1 cellular context compared by ENCODE assay signal in genomic region chr20:45909817-45910669, GRCh38.
TF ChIP-seq lines count a peak whose summit lies in the region.

No MANE protein-coding gene starts in this region.

TF ChIP-seq in HepG2, 621 proteins besides CTCF, POLR2A, EP300 and RAD21 (continued from another document and continues in another):
- no peak for TF ChIP-seq CCDC6 (CRISPR knock-in tag; IDR thresholded peaks at IDR 0.05)
- no peak for TF ChIP-seq ZNF652 (CRISPR knock-in tag; IDR thresholded peaks at IDR 0.05; ENCODE audit: borderline replicate concordance, low read depth)
- TF ChIP-seq ZNF768 (CRISPR knock-in tag; IDR thresholded peaks at IDR 0.05), result no peak
- peak in 1 of 2 experiments; percentile 29; a peak in 2 of 4 replicates for TF ChIP-seq HMGXB4 (CRISPR knock-in tag; IDR thresholded peaks at IDR 0.05; ENCODE audit: borderline replicate concordance in 1 of 2, low read depth in 1 of 2)
- 0 out of 2 replicates have a peak, but pooled peaks have one; percentile 51 for TF ChIP-seq KLF12 (CRISPR knock-in tag; IDR thresholded peaks at IDR 0.05; ENCODE audit: borderline replicate concordance)
- TF ChIP-seq BCL6 (CRISPR knock-in tag; IDR thresholded peaks at IDR 0.05), result peak; percentile 61
- TF ChIP-seq RBAK (CRISPR knock-in tag; IDR thresholded peaks at IDR 0.05), result no peak
- TF ChIP-seq KAT8 (CRISPR knock-in tag; IDR thresholded peaks at IDR 0.05), result peak; percentile 22; the same call in 1 of the 2 replicates
- TF ChIP-seq TOPORS (CRISPR knock-in tag; IDR thresholded peaks at IDR 0.05), result no peak
- TF ChIP-seq ERF (CRISPR knock-in tag; IDR thresholded peaks at IDR 0.05), result peak; percentile 35; the same call in 1 of the 2 replicates
- TF ChIP-seq FOSL1 (CRISPR knock-in tag; IDR thresholded peaks at IDR 0.05; ENCODE audit: borderline replicate concordance), result no peak
- TF ChIP-seq SMC3 (IDR thresholded peaks at IDR 0.05; ENCODE audit: low read length), result no peak
- peak; percentile 37 for TF ChIP-seq PHF8 (CRISPR knock-in tag; IDR thresholded peaks at IDR 0.05)
- TF ChIP-seq, protein P1, sequence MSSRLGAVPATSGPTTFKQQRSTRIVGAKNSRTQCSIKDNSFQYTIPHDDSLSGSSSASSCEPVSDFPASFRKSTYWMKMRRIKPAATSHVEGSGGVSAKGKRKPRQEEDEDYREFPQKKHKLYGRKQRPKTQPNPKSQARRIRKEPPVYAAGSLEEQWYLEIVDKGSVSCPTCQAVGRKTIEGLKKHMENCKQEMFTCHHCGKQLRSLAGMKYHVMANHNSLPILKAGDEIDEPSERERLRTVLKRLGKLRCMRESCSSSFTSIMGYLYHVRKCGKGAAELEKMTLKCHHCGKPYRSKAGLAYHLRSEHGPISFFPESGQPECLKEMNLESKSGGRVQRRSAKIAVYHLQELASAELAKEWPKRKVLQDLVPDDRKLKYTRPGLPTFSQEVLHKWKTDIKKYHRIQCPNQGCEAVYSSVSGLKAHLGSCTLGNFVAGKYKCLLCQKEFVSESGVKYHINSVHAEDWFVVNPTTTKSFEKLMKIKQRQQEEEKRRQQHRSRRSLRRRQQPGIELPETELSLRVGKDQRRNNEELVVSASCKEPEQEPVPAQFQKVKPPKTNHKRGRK (CRISPR knock-in tag; IDR thresholded peaks at IDR 0.05), result no peak
- no peak for TF ChIP-seq ZFP82 (CRISPR knock-in tag; IDR thresholded peaks at IDR 0.05; ENCODE audit: borderline replicate concordance)
- TF ChIP-seq RERE (CRISPR knock-in tag; IDR thresholded peaks at IDR 0.05; ENCODE audit: low read depth), result no peak
- no peak; the same call in 1 of the 2 replicates for TF ChIP-seq MIXL1 (CRISPR knock-in tag; IDR thresholded peaks at IDR 0.05)
- no peak for TF ChIP-seq TRIM22 (IDR thresholded peaks at IDR 0.05)
- TF ChIP-seq, protein P2, sequence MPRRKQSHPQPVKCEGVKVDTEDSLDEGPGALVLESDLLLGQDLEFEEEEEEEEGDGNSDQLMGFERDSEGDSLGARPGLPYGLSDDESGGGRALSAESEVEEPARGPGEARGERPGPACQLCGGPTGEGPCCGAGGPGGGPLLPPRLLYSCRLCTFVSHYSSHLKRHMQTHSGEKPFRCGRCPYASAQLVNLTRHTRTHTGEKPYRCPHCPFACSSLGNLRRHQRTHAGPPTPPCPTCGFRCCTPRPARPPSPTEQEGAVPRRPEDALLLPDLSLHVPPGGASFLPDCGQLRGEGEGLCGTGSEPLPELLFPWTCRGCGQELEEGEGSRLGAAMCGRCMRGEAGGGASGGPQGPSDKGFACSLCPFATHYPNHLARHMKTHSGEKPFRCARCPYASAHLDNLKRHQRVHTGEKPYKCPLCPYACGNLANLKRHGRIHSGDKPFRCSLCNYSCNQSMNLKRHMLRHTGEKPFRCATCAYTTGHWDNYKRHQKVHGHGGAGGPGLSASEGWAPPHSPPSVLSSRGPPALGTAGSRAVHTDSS (CRISPR knock-in tag; conservative IDR thresholded peaks at IDR 0.05), result no peak
- TF ChIP-seq ZNF142 (CRISPR knock-in tag; IDR thresholded peaks at IDR 0.05), result 0 out of 2 replicates have a peak, but pooled peaks have one; percentile 57
- TF ChIP-seq, protein P3, sequence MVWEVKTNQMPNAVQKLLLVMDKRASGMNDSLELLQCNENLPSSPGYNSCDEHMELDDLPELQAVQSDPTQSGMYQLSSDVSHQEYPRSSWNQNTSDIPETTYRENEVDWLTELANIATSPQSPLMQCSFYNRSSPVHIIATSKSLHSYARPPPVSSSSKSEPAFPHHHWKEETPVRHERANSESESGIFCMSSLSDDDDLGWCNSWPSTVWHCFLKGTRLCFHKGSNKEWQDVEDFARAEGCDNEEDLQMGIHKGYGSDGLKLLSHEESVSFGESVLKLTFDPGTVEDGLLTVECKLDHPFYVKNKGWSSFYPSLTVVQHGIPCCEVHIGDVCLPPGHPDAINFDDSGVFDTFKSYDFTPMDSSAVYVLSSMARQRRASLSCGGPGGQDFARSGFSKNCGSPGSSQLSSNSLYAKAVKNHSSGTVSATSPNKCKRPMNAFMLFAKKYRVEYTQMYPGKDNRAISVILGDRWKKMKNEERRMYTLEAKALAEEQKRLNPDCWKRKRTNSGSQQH (CRISPR knock-in tag; IDR thresholded peaks at IDR 0.05; ENCODE audit: low read depth), result peak; percentile 56; the same call in 1 of the 2 replicates
- TF ChIP-seq PHF21A (CRISPR knock-in tag; IDR thresholded peaks at IDR 0.05), result 0 out of 2 replicates have a peak, but pooled peaks have one; percentile 37
- no peak for TF ChIP-seq XBP1 (CRISPR knock-in tag; IDR thresholded peaks at IDR 0.05)
- TF ChIP-seq ELF4 (CRISPR knock-in tag; IDR thresholded peaks at IDR 0.05; ENCODE audit: borderline replicate concordance), result no peak
- TF ChIP-seq NFE2L1 (CRISPR knock-in tag; IDR thresholded peaks at IDR 0.05; ENCODE audit: borderline replicate concordance), result no peak
- no peak for TF ChIP-seq SYNCRIP (IDR thresholded peaks at IDR 0.05; ENCODE audit: insufficient read depth, low read depth, low read length)
- TF ChIP-seq TGIF2 (CRISPR knock-in tag; IDR thresholded peaks at IDR 0.05), result 0 out of 2 replicates have a peak, but pooled peaks have one; percentile 61
- peak; percentile 86 for TF ChIP-seq ZNF343 (CRISPR knock-in tag; IDR thresholded peaks at IDR 0.05)
